In the genomic region with DNA sequence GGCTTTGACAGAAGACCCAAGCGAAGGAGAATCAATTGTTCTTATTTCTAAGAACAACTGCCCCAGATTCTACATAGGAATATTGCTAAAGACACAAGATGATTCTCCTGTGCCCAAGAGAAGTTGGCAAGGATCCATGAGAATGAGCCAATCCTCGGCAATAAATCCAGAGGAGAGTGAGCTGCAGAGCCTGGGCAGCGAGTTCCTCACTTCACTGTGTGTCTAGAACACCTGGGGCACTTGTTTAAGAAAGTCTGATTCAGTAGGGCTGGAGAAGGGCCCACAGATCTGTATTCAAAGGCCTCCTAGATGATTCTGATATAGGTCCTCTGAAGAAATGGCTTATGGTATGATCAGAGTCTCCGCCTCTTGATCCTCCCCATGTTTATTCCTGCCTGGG, we compare ENCODE assay signal across 15 cellular contexts. TPM values are rescaled to one million over a fixed set of nuclear protein-coding genes. Genes with fewer than 3 reads are reported as not detected.
A peak's percentile ranks its signal among the peaks of the same experiment; 100 is the strongest.
DNase-seq lines count a peak whose midpoint lies in the region; ATAC-seq and TF ChIP-seq lines count a peak whose summit lies in the region.
"Had no signal": no experiment of that assay in that cellular context is flagged by ENCODE, and none has a peak within 500 bp of the region (broad histone marks: within the 10 kb centered on the region; RNA-seq: fewer than 3 reads in every experiment).

No MANE protein-coding gene starts in this region.

- no peaks in the 10 kb centered on the region for H3K9me3 ChIP-seq in colonic mucosa
- H3K9me3 ChIP-seq: vagina had no signal

- H3K4me1 ChIP-seq in colonic mucosa, result peaks cover 9% of the 10 kb centered on the region

- DNase-seq in ELR (ENCODE audit: low read depth) (peak; percentile 38), NCI-H226 (peak; percentile 47), colonic mucosa (peak; percentile 83), omental fat pad (ENCODE audit: low spot score) (no peak), AML-193 (lab: John Stamatoyannopoulos, UW) (no peak), NCI-H526 treated with DMSO at 0.1 percent for 48 hours (lab: John Stamatoyannopoulos, UW) (no peak)
- no peak for DNase-seq in effector CD4-positive, alpha-beta T cell
- DNase-seq: activated CD4-positive, alpha-beta T cell treated with anti-CD3 and anti-CD28 coated beads, Interleukin-2, amount 10 ng/mL, durations not matched to agents 7 days and 5 days; activated naive CD4-positive, alpha-beta T cell treated with anti-CD3 and anti-CD28 coated beads for 36 hours; cortex of kidney; DMS153; NCI-H2171 treated with DMSO at 0.1 percent for 48 hours had no signal

- H3K27ac ChIP-seq in colonic mucosa, result peak overlapping the region; percentile 24
- H3K27ac ChIP-seq: vagina had no signal

- H3K36me3 ChIP-seq in colonic mucosa, result no peaks in the 10 kb centered on the region
- H3K36me3 ChIP-seq: vagina had no signal

- H3K9ac ChIP-seq in colonic mucosa (ENCODE audit: low read depth in 2 of 2, low read length in 2 of 2), result peak overlapping the region in 1 of 2 donors; percentile 38

- no peaks in the 10 kb centered on the region for H3K27me3 ChIP-seq in colonic mucosa
- H3K27me3 ChIP-seq: vagina had no signal

- no peak for TF ChIP-seq CTCF in colonic mucosa (IDR thresholded peaks at IDR 0.05)
- no peak for TF ChIP-seq CTCF in omental fat pad (IDR thresholded peaks at IDR 0.05)

- peak; percentile 75 for ATAC-seq in omental fat pad (ENCODE audit: low FRiP score)
- no peak for ATAC-seq in HG02759 (IDR thresholded peaks at IDR 0.05; ENCODE audit: unreplicated experiment)

- H3K4me3 ChIP-seq in colonic mucosa, result no peak overlapping the region
- H3K4me3 ChIP-seq: skin epidermis, vagina had no signal

- intact Hi-C loops in colonic mucosa (cut with DNase I), result no loop called here

RNA-seq across cellular contexts. Expression of a gene that starts 31.8 kb away (rescaled TPM):
- 10 to 100 TPM; 29.0 to 29.4 TPM for total RNA-seq in colonic mucosa
- 100 to 1,000 TPM in 2 of 4 donors, 10 to 100 TPM in 2; 31.7 to 115 (median 67.2) TPM for total RNA-seq in omental fat pad

Comparison
In these comparisons a context has a peak if more than half of its experiments do, and no peak if none do; other contexts are left out.
1. DNase-seq: peak in ELR (single experiment), NCI-H226 (single experiment) and colonic mucosa (single experiment); none in omental fat pad (single experiment), AML-193 (0 of 2), NCI-H526 treated with DMSO at 0.1 percent for 48 hours (single experiment) and effector CD4-positive, alpha-beta T cell (single experiment).